ENCODE assay signal across 20 cellular contexts in the genomic region with DNA sequence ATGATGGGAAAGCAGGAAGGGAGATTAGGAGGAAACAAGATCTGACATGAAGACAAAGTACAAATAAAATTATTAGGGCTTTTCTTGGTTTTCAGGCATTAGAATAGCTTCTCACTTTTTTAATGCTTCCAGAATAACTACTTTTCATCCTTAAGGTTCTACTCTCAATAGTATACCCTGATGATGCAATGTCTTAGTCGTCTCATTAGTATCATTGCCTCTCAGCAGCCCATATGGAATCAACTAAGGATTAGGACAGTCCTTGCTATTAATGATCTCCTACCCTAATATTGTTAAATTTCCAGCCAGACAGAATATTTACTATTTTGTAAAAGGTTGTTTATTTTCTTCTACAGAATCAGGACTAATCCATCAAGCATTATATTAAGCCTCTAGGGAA. TPM values are rescaled to one million over a fixed set of nuclear protein-coding genes. Genes with fewer than 3 reads are reported as not detected.
DNase-seq lines count a peak whose midpoint lies in the region; ATAC-seq and TF ChIP-seq lines count a peak whose summit lies in the region.
"Had no signal": no experiment of that assay in that cellular context is flagged by ENCODE, and none has a peak within 500 bp of the region (broad histone marks: within the 10 kb centered on the region; RNA-seq: fewer than 3 reads in every experiment).

No MANE protein-coding gene starts in this region.

- peak overlapping the region; percentile 18 for H3K27ac Mint-ChIP-seq in activated CD8-positive, alpha-beta T cell treated with anti-CD3 and anti-CD28 coated beads for 36 hours
- H3K27ac Mint-ChIP-seq in activated CD8-positive, alpha-beta T cell treated with anti-CD3 and anti-CD28 coated beads, Interleukin-2, amount 10 ng/mL, durations not matched to agents 7 days and 5 days = no peak overlapping the region
- H3K27ac Mint-ChIP-seq in CD8-positive, alpha-beta memory T cell = peak overlapping the region in 6 of 8 donors; percentile 3 to 72 (median 56)
- peak overlapping the region; percentile 63 for H3K27ac Mint-ChIP-seq in T-helper 17 cell
- H3K27ac Mint-ChIP-seq: H9 had no signal

- H3K27ac ChIP-seq in CD8-positive, alpha-beta memory T cell (ENCODE audit: low read depth, low read length) = no peak overlapping the region
- no peak overlapping the region for H3K27ac ChIP-seq in left lung
- H3K27ac ChIP-seq: 22Rv1 had no signal

- H3K4me1 ChIP-seq in CD8-positive, alpha-beta memory T cell (ENCODE audit: insufficient read depth, low read length) = no peaks in the 10 kb centered on the region
- no peaks in the 10 kb centered on the region for H3K4me1 ChIP-seq in left lung
- H3K4me1 ChIP-seq: BE2C had no signal

- H3K27me3 Mint-ChIP-seq in activated CD8-positive, alpha-beta T cell treated with anti-CD3 and anti-CD28 coated beads for 36 hours = no peaks in the 10 kb centered on the region
- no peaks in the 10 kb centered on the region for H3K27me3 Mint-ChIP-seq in activated CD8-positive, alpha-beta T cell treated with anti-CD3 and anti-CD28 coated beads, Interleukin-2, amount 10 ng/mL, durations not matched to agents 7 days and 5 days (ENCODE audit: low read depth)
- H3K27me3 Mint-ChIP-seq in CD8-positive, alpha-beta memory T cell = peaks cover 0 to 1% of the 10 kb centered on the region in 2 donors
- no peaks in the 10 kb centered on the region for H3K27me3 Mint-ChIP-seq in T-helper 17 cell

- H3K9me3 Mint-ChIP-seq in activated CD8-positive, alpha-beta T cell treated with anti-CD3 and anti-CD28 coated beads for 36 hours = no peaks in the 10 kb centered on the region
- H3K9me3 Mint-ChIP-seq in activated CD8-positive, alpha-beta T cell treated with anti-CD3 and anti-CD28 coated beads, Interleukin-2, amount 10 ng/mL, durations not matched to agents 7 days and 5 days (ENCODE audit: insufficient read depth) = no peaks in the 10 kb centered on the region
- no peaks in the 10 kb centered on the region for H3K9me3 Mint-ChIP-seq in CD8-positive, alpha-beta memory T cell
- H3K9me3 Mint-ChIP-seq: CD14-positive monocyte had no signal

- peaks cover 8% of the 10 kb centered on the region for H3K36me3 Mint-ChIP-seq in activated CD8-positive, alpha-beta T cell treated with anti-CD3 and anti-CD28 coated beads for 36 hours (ENCODE audit: low read depth)
- H3K36me3 Mint-ChIP-seq in activated CD8-positive, alpha-beta T cell treated with anti-CD3 and anti-CD28 coated beads, Interleukin-2, amount 10 ng/mL, durations not matched to agents 7 days and 5 days (ENCODE audit: low read depth) = peaks cover 25% of the 10 kb centered on the region
- peaks cover 0 to 60% (median 8%) of the 10 kb centered on the region in 3 donors for H3K36me3 Mint-ChIP-seq in CD8-positive, alpha-beta memory T cell
- H3K36me3 Mint-ChIP-seq in T-helper 17 cell (ENCODE audit: low read depth) = no peaks in the 10 kb centered on the region

- no peak for TF ChIP-seq CTCF in activated CD8-positive, alpha-beta T cell treated with anti-CD3 and anti-CD28 coated beads for 36 hours (IDR thresholded peaks at IDR 0.05)
- no peak for TF ChIP-seq CTCF in left lung (IDR thresholded peaks at IDR 0.05)

- H3K9me3 ChIP-seq in CD8-positive, alpha-beta memory T cell (ENCODE audit: low read length) = no peaks in the 10 kb centered on the region
- H3K9me3 ChIP-seq in T-helper 17 cell (ENCODE audit: control insufficient read depth, low read length, poor library complexity, severe bottlenecking) = no peaks in the 10 kb centered on the region
- H3K9me3 ChIP-seq in MG63 = no peaks in the 10 kb centered on the region
- no peaks in the 10 kb centered on the region for H3K9me3 ChIP-seq in left lung
- H3K9me3 ChIP-seq: BE2C, SK-N-SH had no signal

- ATAC-seq in activated CD8-positive, alpha-beta T cell treated with anti-CD3 and anti-CD28 coated beads for 36 hours = no peak
- ATAC-seq in activated CD8-positive, alpha-beta T cell treated with anti-CD3 and anti-CD28 coated beads, Interleukin-2, amount 10 ng/mL, durations not matched to agents 7 days and 5 days = no peak
- ATAC-seq in T-helper 17 cell (no peak), left lung (no peak)

- peaks cover 4% of the 10 kb centered on the region for H3K4me1 Mint-ChIP-seq in activated CD8-positive, alpha-beta T cell treated with anti-CD3 and anti-CD28 coated beads for 36 hours (ENCODE audit: low read depth)
- peaks cover 2% of the 10 kb centered on the region for H3K4me1 Mint-ChIP-seq in activated CD8-positive, alpha-beta T cell treated with anti-CD3 and anti-CD28 coated beads, Interleukin-2, amount 10 ng/mL, durations not matched to agents 7 days and 5 days (ENCODE audit: low read depth)
- H3K4me1 Mint-ChIP-seq in CD8-positive, alpha-beta memory T cell = peaks cover 5 to 11% (median 7%) of the 10 kb centered on the region in 3 donors
- peaks cover 2% of the 10 kb centered on the region for H3K4me1 Mint-ChIP-seq in T-helper 17 cell
- H3K4me1 Mint-ChIP-seq: CD14-positive monocyte, H9 had no signal

- no peaks in the 10 kb centered on the region for H3K36me3 ChIP-seq in CD8-positive, alpha-beta memory T cell (ENCODE audit: insufficient read depth, low read length)
- H3K36me3 ChIP-seq in MG63 = no peaks in the 10 kb centered on the region
- H3K36me3 ChIP-seq in left lung = peaks cover 0 to 40% of the 10 kb centered on the region in 2 donors
- H3K36me3 ChIP-seq: BE2C had no signal

- CTCF ChIA-PET in activated CD8-positive, alpha-beta T cell treated with anti-CD3 and anti-CD28 coated beads for 36 hours (lab: Charles Lee) = no interaction called here
- CTCF ChIA-PET in activated CD8-positive, alpha-beta T cell treated with anti-CD3 and anti-CD28 coated beads, Interleukin-2, amount 10 ng/mL, durations not matched to agents 7 days and 5 days (lab: Charles Lee) = interaction anchor here (0.6 to 1.5 kb wide), 2 partner anchors 341 to 756 kb away, joined by 3 to 4 read pairs; no protein-coding TSS in a partner anchor
- CTCF ChIA-PET in CD8-positive, alpha-beta memory T cell (lab: Charles Lee) = interaction anchor here (0.7 kb wide), 1 partner anchor 8 kb away, joined by 3 read pairs; no protein-coding TSS in a partner anchor

- POLR2A ChIA-PET in activated CD8-positive, alpha-beta T cell treated with anti-CD3 and anti-CD28 coated beads for 36 hours (lab: Charles Lee) = no interaction called here
- POLR2A ChIA-PET in activated CD8-positive, alpha-beta T cell treated with anti-CD3 and anti-CD28 coated beads, Interleukin-2, amount 10 ng/mL, durations not matched to agents 7 days and 5 days (lab: Charles Lee) = no interaction called here
- POLR2A ChIA-PET in CD8-positive, alpha-beta memory T cell (lab: Charles Lee) = no interaction called here

- no peak overlapping the region for H3K4me3 ChIP-seq in CD8-positive, alpha-beta memory T cell (ENCODE audit: low read length)
- H3K4me3 ChIP-seq in MG63 (no peak overlapping the region), left lung (no peak overlapping the region)

- H3K4me3 Mint-ChIP-seq in activated CD8-positive, alpha-beta T cell treated with anti-CD3 and anti-CD28 coated beads for 36 hours = no peak overlapping the region
- H3K4me3 Mint-ChIP-seq in activated CD8-positive, alpha-beta T cell treated with anti-CD3 and anti-CD28 coated beads, Interleukin-2, amount 10 ng/mL, durations not matched to agents 7 days and 5 days = no peak overlapping the region
- H3K4me3 Mint-ChIP-seq in CD8-positive, alpha-beta memory T cell = no peak overlapping the region
- no peak overlapping the region for H3K4me3 Mint-ChIP-seq in T-helper 17 cell
- H3K4me3 Mint-ChIP-seq: CD14-positive monocyte, H9 had no signal

- no peaks in the 10 kb centered on the region for H3K27me3 ChIP-seq in CD8-positive, alpha-beta memory T cell (ENCODE audit: insufficient read depth, low read length, poor library complexity, severe bottlenecking)
- H3K27me3 ChIP-seq in MG63 = no peaks in the 10 kb centered on the region
- H3K27me3 ChIP-seq in left lung = no peaks in the 10 kb centered on the region
- H3K27me3 ChIP-seq: BE2C had no signal

- intact Hi-C loops in activated CD8-positive, alpha-beta T cell treated with anti-CD3 and anti-CD28 coated beads for 36 hours (cut with micrococcal nuclease) = no loop called here
- intact Hi-C loops in left lung (cut with DNase I) = loop anchor here in 1 of 2 donors (10.0 kb wide), 1 partner anchor 58 kb away; a partner anchor contains a TSS

- no peak for DNase-seq in activated CD8-positive, alpha-beta T cell treated with anti-CD3 and anti-CD28 coated beads for 36 hours
- DNase-seq in activated CD8-positive, alpha-beta T cell treated with anti-CD3 and anti-CD28 coated beads, Interleukin-2, amount 10 ng/mL, durations not matched to agents 7 days and 5 days = no peak
- no peak for DNase-seq in CD8-positive, alpha-beta memory T cell
- DNase-seq in T-helper 17 cell (no peak), fibroblast of gingiva (ENCODE audit: low read depth) (peak; percentile 2), MG63 (no peak), left lung (no peak)
- DNase-seq in stimulated activated CD4-positive, alpha-beta T cell treated with anti-CD3 and anti-CD28 coated beads, Interleukin-2, amount 100 ng/mL, for 48 hours = no peak
- DNase-seq: BE2C, H9, Karpas-422, NCI-H1105 treated with DMSO at 0.1 percent for 48 hours, NCI-H146, NCI-H1930, NCI-H2107, NCI-H774, SIG-M5, SK-N-SH had no signal

RNA-seq across cellular contexts. Expression of a gene that starts 55.9 kb away (rescaled TPM):
- total RNA-seq in activated CD8-positive, alpha-beta T cell treated with anti-CD3 and anti-CD28 coated beads for 36 hours = 10 to 100 TPM; 18.4 to 21.7 TPM
- 10 to 100 TPM; 32.8 to 37.4 TPM for total RNA-seq in activated CD8-positive, alpha-beta T cell treated with anti-CD3 and anti-CD28 coated beads, Interleukin-2, amount 10 ng/mL, durations not matched to agents 7 days and 5 days
- 10 to 100 TPM; 19.6 TPM for total RNA-seq in CD8-positive, alpha-beta memory T cell
- polyA plus RNA-seq in CD8-positive, alpha-beta memory T cell = 7.4 TPM
- total RNA-seq in T-helper 17 cell (10 to 100 TPM; 49.0 to 52.5 TPM), left lung (10 to 100 TPM; 23.8 to 32.6 TPM)
- 17.2 and 31.9 TPM in 2 replicates for total RNA-seq in MG63 (2014; rRNA removed; shearing (Covaris generic); ENCODE audit: low replicate concordance)

RNA-seq across cellular contexts. Expression of a gene that starts 56.1 kb away (rescaled TPM):
- total RNA-seq in activated CD8-positive, alpha-beta T cell treated with anti-CD3 and anti-CD28 coated beads for 36 hours = 10 to 100 TPM; 24.9 to 28.1 TPM
- 10 to 100 TPM; 27.3 to 27.9 TPM for total RNA-seq in activated CD8-positive, alpha-beta T cell treated with anti-CD3 and anti-CD28 coated beads, Interleukin-2, amount 10 ng/mL, durations not matched to agents 7 days and 5 days
- 10 to 100 TPM; 23.2 to 24.2 TPM for total RNA-seq in CD8-positive, alpha-beta memory T cell
- polyA plus RNA-seq in CD8-positive, alpha-beta memory T cell = 11.4 TPM
- 10 to 100 TPM; 17.9 to 18.1 TPM for total RNA-seq in T-helper 17 cell
- 14.5 and 19.2 TPM in 2 replicates for total RNA-seq in MG63 (2014; rRNA removed; shearing (Covaris generic); ENCODE audit: low replicate concordance)
- total RNA-seq in left lung = 10 to 100 TPM; 28.9 to 31.4 TPM
